In genomic region chr2:158923641-158924040, GRCh38 we compare ENCODE assay signal across 16 cellular contexts. TPM values are rescaled to one million over a fixed set of nuclear protein-coding genes. Genes with fewer than 3 reads are reported as not detected.
A peak's percentile ranks its signal among the peaks of the same experiment; 100 is the strongest.
DNase-seq lines count a peak whose midpoint lies in the region; ATAC-seq and TF ChIP-seq lines count a peak whose summit lies in the region.
"Had no signal": no experiment of that assay in that cellular context is flagged by ENCODE, and none has a peak within 500 bp of the region (broad histone marks: within the 10 kb centered on the region; RNA-seq: fewer than 3 reads in every experiment).

No MANE protein-coding gene starts in this region.

- no peak for ATAC-seq in GM23338
- no peak for ATAC-seq in HG03280 (IDR thresholded peaks at IDR 0.05; ENCODE audit: unreplicated experiment)
- no peak for ATAC-seq in Right ventricle myocardium superior (ENCODE audit: poor library complexity)
- ATAC-seq: HCT116 had no signal

- H3K27ac Mint-ChIP-seq in GM23338 (no peak overlapping the region), endodermal cell (no peak overlapping the region), osteocyte (ENCODE audit: unreplicated experiment) (peak overlapping the region; percentile 64)
- H3K27ac Mint-ChIP-seq: IgD-negative memory B cell had no signal

- intact Hi-C loops in Right ventricle myocardium superior (cut with DNase I), result no loop called here

- H3K4me2 ChIP-seq in GM23338 (no peak overlapping the region), Loucy (ENCODE audit: low read depth, low read length, poor library complexity, severe bottlenecking) (no peak overlapping the region)

- H3K9me3 ChIP-seq in Loucy (ENCODE audit: insufficient read depth, low read depth, low read length), result no peaks in the 10 kb centered on the region
- peaks cover 5% of the 10 kb centered on the region for H3K9me3 ChIP-seq in endodermal cell (ENCODE audit: control insufficient read depth, low read length)

- H3K4me3 ChIP-seq in GM23338, result no peak overlapping the region
- no peak overlapping the region for H3K4me3 ChIP-seq in Loucy (ENCODE audit: low read length, poor library complexity, severe bottlenecking)
- no peak overlapping the region for H3K4me3 ChIP-seq in endodermal cell (ENCODE audit: low read length)

- H3K4me1 Mint-ChIP-seq in GM23338 (peaks cover 25% of the 10 kb centered on the region), endodermal cell (peaks cover 17% of the 10 kb centered on the region), osteocyte (ENCODE audit: unreplicated experiment) (peaks cover 26% of the 10 kb centered on the region)

- no peaks in the 10 kb centered on the region for H3K27me3 ChIP-seq in GM23338 (ENCODE audit: insufficient read depth)
- H3K27me3 ChIP-seq in Loucy (ENCODE audit: insufficient read depth, low read length, poor library complexity, severe bottlenecking), result no peaks in the 10 kb centered on the region
- no peaks in the 10 kb centered on the region for H3K27me3 ChIP-seq in endodermal cell (ENCODE audit: control insufficient read depth, insufficient read depth, low read length, poor library complexity, severe bottlenecking)

- H3F3A ChIP-seq in GM23338 (replicated peaks; ENCODE audit: low read depth), result no peaks in the 10 kb centered on the region
- no peaks in the 10 kb centered on the region for H3F3A ChIP-seq in Loucy (ENCODE audit: low read depth)

- no peaks in the 10 kb centered on the region for H4K20me1 ChIP-seq in GM23338 (replicated peaks; ENCODE audit: insufficient read depth)
- H4K20me1 ChIP-seq in Loucy (ENCODE audit: insufficient read depth, low read length, poor library complexity, severe bottlenecking), result no peaks in the 10 kb centered on the region

- no peaks in the 10 kb centered on the region; the same call in none of the 2 replicates for H3K9me2 ChIP-seq in GM23338 (ENCODE audit: insufficient read depth)
- H3K9me2 ChIP-seq in Loucy (replicated peaks; ENCODE audit: low read depth, low read length), result no peaks in the 10 kb centered on the region

- POLR2A ChIA-PET in RWPE1 (lab: Yijun Ruan, JAX; ENCODE audit: low non-redundant PET), result no interaction called here

- no peaks in the 10 kb centered on the region for H3K36me3 Mint-ChIP-seq in GM23338 (ENCODE audit: low read depth)
- no peaks in the 10 kb centered on the region for H3K36me3 Mint-ChIP-seq in endodermal cell (ENCODE audit: low read depth)
- H3K36me3 Mint-ChIP-seq in osteocyte (ENCODE audit: unreplicated experiment), result no peaks in the 10 kb centered on the region
- H3K36me3 Mint-ChIP-seq: IgD-negative memory B cell had no signal

- H3K4me1 ChIP-seq in GM23338 (ENCODE audit: insufficient read depth), result peaks cover 25% of the 10 kb centered on the region
- H3K4me1 ChIP-seq in Loucy (ENCODE audit: insufficient read depth, low read length, poor library complexity, severe bottlenecking), result no peaks in the 10 kb centered on the region
- peaks cover 8% of the 10 kb centered on the region for H3K4me1 ChIP-seq in endodermal cell (ENCODE audit: control insufficient read depth, insufficient read depth, low read length)

- H3K9ac ChIP-seq in Loucy (ENCODE audit: low read depth, low read length, poor library complexity, severe bottlenecking) (no peak overlapping the region), endodermal cell (ENCODE audit: extremely low read depth, low read length, poor library complexity, severe bottlenecking) (no peak overlapping the region)

- no peak overlapping the region for H3K4me3 Mint-ChIP-seq in GM23338
- H3K4me3 Mint-ChIP-seq in endodermal cell, result no peak overlapping the region
- H3K4me3 Mint-ChIP-seq in osteocyte (ENCODE audit: unreplicated experiment), result no peak overlapping the region
- H3K4me3 Mint-ChIP-seq: IgD-negative memory B cell had no signal

- peaks cover 10% of the 10 kb centered on the region; the same call in 2 of the 3 replicates for H3K9me3 Mint-ChIP-seq in GM23338
- H3K9me3 Mint-ChIP-seq in endodermal cell, result peaks cover 3% of the 10 kb centered on the region
- peaks cover 4% of the 10 kb centered on the region for H3K9me3 Mint-ChIP-seq in osteocyte (ENCODE audit: unreplicated experiment)

- H3K27me3 Mint-ChIP-seq in GM23338 (ENCODE audit: insufficient read depth, low read depth, poor library complexity) (peaks cover 3% of the 10 kb centered on the region), endodermal cell (ENCODE audit: insufficient read depth) (peaks cover 2% of the 10 kb centered on the region), osteocyte (ENCODE audit: unreplicated experiment) (no peaks in the 10 kb centered on the region)

- H3K27ac ChIP-seq in GM23338 (ENCODE audit: low read depth) (no peak overlapping the region), endodermal cell (ENCODE audit: low read depth, low read length) (peak overlapping the region; percentile 40), RWPE1 (no peak overlapping the region)
- H3K27ac ChIP-seq: C4-2B had no signal

- DNase-seq in GM23338 (ENCODE audit: low spot score) (peak; percentile 16), endodermal cell (no peak), osteocyte (ENCODE audit: extremely low spot score, unreplicated experiment) (no peak), RWPE1 (ENCODE audit: low spot score) (no peak), Right ventricle myocardium superior (no peak), DMS 273 treated with DMSO at 0.1 percent for 48 hours (lab: John Stamatoyannopoulos, UW) (no peak)
- DNase-seq: NCI-H1930, NCI-H2171, NCI-H748 treated with DMSO at 0.1 percent for 48 hours, OCI-M1, T-helper 1 cell had no signal

- WGBS in endodermal cell (ENCODE audit: insufficient coverage in 1 of 2, insufficient read length in 1 of 2), 2 experiments, result no CpG with 5 or more reads among the region's 1 CpG

- H3K79me2 ChIP-seq in GM23338 (replicated peaks; ENCODE audit: insufficient read depth) (no peaks in the 10 kb centered on the region), Loucy (ENCODE audit: insufficient read depth, low read length) (no peaks in the 10 kb centered on the region)

- no peaks in the 10 kb centered on the region for H3K36me3 ChIP-seq in GM23338 (ENCODE audit: insufficient read depth)
- H3K36me3 ChIP-seq in Loucy (ENCODE audit: insufficient read depth, low read length), result no peaks in the 10 kb centered on the region
- no peaks in the 10 kb centered on the region for H3K36me3 ChIP-seq in endodermal cell (ENCODE audit: control insufficient read depth, insufficient read depth, low read length)

- CTCF ChIA-PET in RWPE1 (lab: Yijun Ruan, JAX), result interaction anchor here (0.6 kb wide), 1 partner anchor 912 kb away, joined by 3 read pairs; no protein-coding TSS in a partner anchor

- 0 out of 4 replicates have a peak, but pooled peaks of 1 of the 2 experiments have one; percentile 1 for TF ChIP-seq CTCF in GM23338 (conservative IDR thresholded peaks at IDR 0.05; ENCODE audit: low read depth in 2 of 2)
- TF ChIP-seq CTCF in Loucy (conservative IDR thresholded peaks at IDR 0.05; ENCODE audit: low read length), result no peak
- peak; percentile 10 for TF ChIP-seq CTCF in endodermal cell (conservative IDR thresholded peaks at IDR 0.05)
- no peak for TF ChIP-seq CTCF in osteocyte (IDR thresholded peaks at IDR 0.05)
- TF ChIP-seq CTCF in RWPE1 (conservative IDR thresholded peaks at IDR 0.05; ENCODE audit: low read depth), result no peak

- H2AFZ ChIP-seq in GM23338, result peak overlapping the region; percentile 45
- 0 out of 2 replicates have a peak overlapping the region, but pooled peaks have one; percentile 20 for H2AFZ ChIP-seq in Loucy (ENCODE audit: low read length)

TF ChIP-seq in GM23338, 12 proteins besides CTCF, POLR2A, EP300 and RAD21 (continues in another document):
- TF ChIP-seq JUNB (IDR thresholded peaks at IDR 0.05; ENCODE audit: unreplicated experiment) (no peak), ZNF114 (CRISPR knock-in tag; IDR thresholded peaks at IDR 0.05) (no peak), CREB1 (CRISPR knock-in tag; IDR thresholded peaks at IDR 0.05; ENCODE audit: low read depth) (no peak), POLR2AphosphoS5 (IDR thresholded peaks at IDR 0.05; ENCODE audit: low read depth) (no peak), REST (IDR thresholded peaks at IDR 0.05; ENCODE audit: unreplicated experiment) (no peak), ETS1 (IDR thresholded peaks at IDR 0.05) (no peak)

RNA-seq across cellular contexts. Expression of gene TANC1, which starts 44.8 kb away (rescaled TPM):
- total RNA-seq in GM23338 (2014; rRNA removed; shearing (Covaris generic)), result 8.5 and 9.5 TPM in 2 replicates
- 2.7 and 2.8 TPM in 2 replicates for polyA plus RNA-seq in GM23338 (2016; fragmentation: Nextera tagmentation; extraction: Ambion mirVana)
- total RNA-seq in endodermal cell (1 to 10 TPM; 2.9 to 9.5 TPM), osteocyte (36.9 and 37.0 TPM in 2 replicates), Right ventricle myocardium superior (56.2 TPM)
- polyA plus RNA-seq in endodermal cell (2013, experiment 1 of 2), result 15.0 TPM
- 15.6 TPM for polyA plus RNA-seq in endodermal cell (2013, experiment 2 of 2)
